Comparison of ENCODE assay signal across 1 cellular context in genomic region chr2:222311978-222312738, GRCh38.
TF ChIP-seq lines count a peak whose summit lies in the region.

No MANE protein-coding gene starts in this region.

TF ChIP-seq in HepG2, 621 proteins besides CTCF, POLR2A, EP300 and RAD21 (continued from another document):
- TF ChIP-seq, protein P1, sequence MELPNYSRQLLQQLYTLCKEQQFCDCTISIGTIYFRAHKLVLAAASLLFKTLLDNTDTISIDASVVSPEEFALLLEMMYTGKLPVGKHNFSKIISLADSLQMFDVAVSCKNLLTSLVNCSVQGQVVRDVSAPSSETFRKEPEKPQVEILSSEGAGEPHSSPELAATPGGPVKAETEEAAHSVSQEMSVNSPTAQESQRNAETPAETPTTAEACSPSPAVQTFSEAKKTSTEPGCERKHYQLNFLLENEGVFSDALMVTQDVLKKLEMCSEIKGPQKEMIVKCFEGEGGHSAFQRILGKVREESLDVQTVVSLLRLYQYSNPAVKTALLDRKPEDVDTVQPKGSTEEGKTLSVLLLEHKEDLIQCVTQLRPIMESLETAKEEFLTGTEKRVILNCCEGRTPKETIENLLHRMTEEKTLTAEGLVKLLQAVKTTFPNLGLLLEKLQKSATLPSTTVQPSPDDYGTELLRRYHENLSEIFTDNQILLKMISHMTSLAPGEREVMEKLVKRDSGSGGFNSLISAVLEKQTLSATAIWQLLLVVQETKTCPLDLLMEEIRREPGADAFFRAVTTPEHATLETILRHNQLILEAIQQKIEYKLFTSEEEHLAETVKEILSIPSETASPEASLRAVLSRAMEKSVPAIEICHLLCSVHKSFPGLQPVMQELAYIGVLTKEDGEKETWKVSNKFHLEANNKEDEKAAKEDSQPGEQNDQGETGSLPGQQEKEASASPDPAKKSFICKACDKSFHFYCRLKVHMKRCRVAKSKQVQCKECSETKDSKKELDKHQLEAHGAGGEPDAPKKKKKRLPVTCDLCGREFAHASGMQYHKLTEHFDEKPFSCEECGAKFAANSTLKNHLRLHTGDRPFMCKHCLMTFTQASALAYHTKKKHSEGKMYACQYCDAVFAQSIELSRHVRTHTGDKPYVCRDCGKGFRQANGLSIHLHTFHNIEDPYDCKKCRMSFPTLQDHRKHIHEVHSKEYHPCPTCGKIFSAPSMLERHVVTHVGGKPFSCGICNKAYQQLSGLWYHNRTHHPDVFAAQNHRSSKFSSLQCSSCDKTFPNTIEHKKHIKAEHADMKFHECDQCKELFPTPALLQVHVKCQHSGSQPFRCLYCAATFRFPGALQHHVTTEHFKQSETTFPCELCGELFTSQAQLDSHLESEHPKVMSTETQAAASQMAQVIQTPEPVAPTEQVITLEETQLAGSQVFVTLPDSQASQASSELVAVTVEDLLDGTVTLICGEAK (IDR thresholded peaks at IDR 0.05), result no peak
- TF ChIP-seq, protein P1 (CRISPR knock-in tag; IDR thresholded peaks at IDR 0.05), result no peak
- TF ChIP-seq SYNCRIP (IDR thresholded peaks at IDR 0.05; ENCODE audit: insufficient read depth, low read depth, low read length) (no peak), MBD4 (IDR thresholded peaks at IDR 0.05; ENCODE audit: borderline replicate concordance, low read length) (no peak), ZNF839 (CRISPR knock-in tag; IDR thresholded peaks at IDR 0.05; ENCODE audit: borderline replicate concordance) (no peak), CENPT (CRISPR knock-in tag; IDR thresholded peaks at IDR 0.05; ENCODE audit: low read depth) (no peak), HIVEP1 (CRISPR knock-in tag; IDR thresholded peaks at IDR 0.05) (no peak), RFXAP (CRISPR knock-in tag; IDR thresholded peaks at IDR 0.05; ENCODE audit: borderline replicate concordance) (no peak), CBFB (CRISPR knock-in tag; IDR thresholded peaks at IDR 0.05) (no peak), SOX13 (IDR thresholded peaks at IDR 0.05) (no peak), SOX13 (CRISPR knock-in tag; conservative IDR thresholded peaks at IDR 0.05 in 1 of 2, IDR thresholded peaks at IDR 0.05 in 1 of 2) (no peak), ZNF235 (CRISPR knock-in tag; IDR thresholded peaks at IDR 0.05; ENCODE audit: borderline replicate concordance) (no peak)
- TF ChIP-seq, protein P2, sequence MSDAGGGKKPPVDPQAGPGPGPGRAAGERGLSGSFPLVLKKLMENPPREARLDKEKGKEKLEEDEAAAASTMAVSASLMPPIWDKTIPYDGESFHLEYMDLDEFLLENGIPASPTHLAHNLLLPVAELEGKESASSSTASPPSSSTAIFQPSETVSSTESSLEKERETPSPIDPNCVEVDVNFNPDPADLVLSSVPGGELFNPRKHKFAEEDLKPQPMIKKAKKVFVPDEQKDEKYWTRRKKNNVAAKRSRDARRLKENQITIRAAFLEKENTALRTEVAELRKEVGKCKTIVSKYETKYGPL (CRISPR knock-in tag; IDR thresholded peaks at IDR 0.05), result no peak
- TF ChIP-seq, protein P3, sequence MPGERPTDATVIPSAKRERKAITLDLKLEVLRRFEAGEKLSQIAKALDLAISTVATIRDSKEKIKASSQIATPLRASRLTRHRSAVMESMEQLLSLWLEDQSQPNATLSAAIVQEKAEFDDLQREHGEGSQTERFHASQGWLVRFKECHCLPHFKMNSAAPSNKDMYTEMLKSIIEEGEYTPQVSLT (CRISPR knock-in tag; IDR thresholded peaks at IDR 0.05; ENCODE audit: borderline replicate concordance, low read depth), result no peak
- TF ChIP-seq, protein P4, sequence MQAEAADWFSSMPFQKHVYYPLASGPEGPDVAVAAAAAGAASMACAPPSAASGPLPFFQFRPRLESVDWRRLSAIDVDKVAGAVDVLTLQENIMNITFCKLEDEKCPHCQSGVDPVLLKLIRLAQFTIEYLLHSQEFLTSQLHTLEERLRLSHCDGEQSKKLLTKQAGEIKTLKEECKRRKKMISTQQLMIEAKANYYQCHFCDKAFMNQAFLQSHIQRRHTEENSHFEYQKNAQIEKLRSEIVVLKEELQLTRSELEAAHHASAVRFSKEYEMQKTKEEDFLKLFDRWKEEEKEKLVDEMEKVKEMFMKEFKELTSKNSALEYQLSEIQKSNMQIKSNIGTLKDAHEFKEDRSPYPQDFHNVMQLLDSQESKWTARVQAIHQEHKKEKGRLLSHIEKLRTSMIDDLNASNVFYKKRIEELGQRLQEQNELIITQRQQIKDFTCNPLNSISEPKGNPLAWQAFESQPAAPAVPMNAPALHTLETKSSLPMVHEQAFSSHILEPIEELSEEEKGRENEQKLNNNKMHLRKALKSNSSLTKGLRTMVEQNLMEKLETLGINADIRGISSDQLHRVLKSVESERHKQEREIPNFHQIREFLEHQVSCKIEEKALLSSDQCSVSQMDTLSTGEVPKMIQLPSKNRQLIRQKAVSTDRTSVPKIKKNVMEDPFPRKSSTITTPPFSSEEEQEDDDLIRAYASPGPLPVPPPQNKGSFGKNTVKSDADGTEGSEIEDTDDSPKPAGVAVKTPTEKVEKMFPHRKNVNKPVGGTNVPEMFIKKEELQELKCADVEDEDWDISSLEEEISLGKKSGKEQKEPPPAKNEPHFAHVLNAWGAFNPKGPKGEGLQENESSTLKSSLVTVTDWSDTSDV (CRISPR knock-in tag; IDR thresholded peaks at IDR 0.05), result no peak
